8 cellular contexts compared by ENCODE assay signal in genomic region chr3:10758304-10759037, GRCh38. TPM values are rescaled to one million over a fixed set of nuclear protein-coding genes. Genes with fewer than 3 reads are reported as not detected.
DNase-seq lines count a peak whose midpoint lies in the region; ATAC-seq and TF ChIP-seq lines count a peak whose summit lies in the region.

No MANE protein-coding gene starts in this region.

- 39% methylated on average over 14 of the region's 14 CpGs for WGBS in mesenchymal stem cell

- no peaks in the 10 kb centered on the region for H3K36me3 ChIP-seq in HCT116 (ENCODE audit: control insufficient read depth in 1 of 2, insufficient read depth in 2 of 2, low read length in 2 of 2)
- H3K36me3 ChIP-seq in mesenchymal stem cell (ENCODE audit: control insufficient read depth in 1 of 2, insufficient read depth in 2 of 2, low read depth in 1 of 2, low read length in 2 of 2): no peaks in the 10 kb centered on the region

- CTCF ChIA-PET in HCT116 (lab: Charles Lee): interaction anchor here (0.8 to 1.8 kb wide), 11 partner anchors 11 to 577 kb away, joined by 3 to 21 read pairs (median 5); no protein-coding TSS in a partner anchor

- H4K20me1 ChIP-seq in HCT116 (ENCODE audit: insufficient read depth): no peaks in the 10 kb centered on the region

- no peak overlapping the region for H2BK15ac ChIP-seq in mesenchymal stem cell (ENCODE audit: low read depth, poor library complexity, severe bottlenecking)

- BruUV-seq in HCT116 (replicated peaks; lab: Mats Ljungman, UMichigan): no TSS peak

- H3K23ac ChIP-seq in mesenchymal stem cell (ENCODE audit: low read length in 2 of 2): no peak overlapping the region

- H2BK5ac ChIP-seq in mesenchymal stem cell (ENCODE audit: low read depth, low read length, poor library complexity, severe bottlenecking): no peak overlapping the region

- RAD21 ChIA-PET in HCT116 (lab: Charles Lee; ENCODE audit: low non-redundant PET in 1 of 2, low total read pairs in 2 of 2, uncharacterized antibody in 2 of 2, unreplicated experiment in 2 of 2): interaction anchor here (0.6 to 1.9 kb wide), 6 partner anchors 14 to 302 kb away, joined by 3 to 11 read pairs (median 4); no protein-coding TSS in a partner anchor

- H3K79me2 ChIP-seq in HCT116 (ENCODE audit: insufficient read depth, low read length): no peaks in the 10 kb centered on the region

- H4K91ac ChIP-seq in mesenchymal stem cell (ENCODE audit: low read length): no peak overlapping the region

- no peak overlapping the region for H3K14ac ChIP-seq in mesenchymal stem cell (ENCODE audit: low read length in 2 of 2)

- H3K27ac Mint-ChIP-seq in stimulated activated memory B cell treated with anti-CD40 and anti-IgM and Interleukin-4, amounts not matched to agents 10 μg/mL and 1 μg/mL and 100 μg/mL, for 72 hours: no peak overlapping the region

- H3K4me2 ChIP-seq in HCT116 (ENCODE audit: low read length): no peak overlapping the region
- no peak overlapping the region for H3K4me2 ChIP-seq in mesenchymal stem cell (ENCODE audit: low read length, poor library complexity, severe bottlenecking)

- TF ChIP-seq RAD21 in HCT116 (IDR thresholded peaks at IDR 0.05; ENCODE audit: low read depth): peak; percentile 93

- H3K4ac ChIP-seq in mesenchymal stem cell (ENCODE audit: low read depth in 1 of 2, low read length in 2 of 2): no peak overlapping the region

- H2AK5ac ChIP-seq in mesenchymal stem cell (ENCODE audit: low read length, severe bottlenecking): no peak overlapping the region

- H3K18ac ChIP-seq in mesenchymal stem cell (ENCODE audit: low read depth in 1 of 2, low read length in 2 of 2): no peak overlapping the region

- no peak overlapping the region for H4K8ac ChIP-seq in mesenchymal stem cell (ENCODE audit: low read length)

- no peaks in the 10 kb centered on the region for H3K9me2 ChIP-seq in HCT116 (ENCODE audit: insufficient read depth)

- H2BK12ac ChIP-seq in mesenchymal stem cell (ENCODE audit: low read length in 2 of 2): no peak overlapping the region

- H3K9me3 ChIP-seq in HCT116 (ENCODE audit: control insufficient read depth in 1 of 2, insufficient read depth in 1 of 2, low read depth in 1 of 2, low read length in 2 of 2) (no peaks in the 10 kb centered on the region), mesenchymal stem cell (ENCODE audit: control insufficient read depth, low read length) (peaks cover 3% of the 10 kb centered on the region)

- H3K79me1 ChIP-seq in mesenchymal stem cell (replicated peaks; ENCODE audit: low read length, poor library complexity, severe bottlenecking): no peaks in the 10 kb centered on the region

- TF ChIP-seq POLR2A in HCT116 (IDR thresholded peaks at IDR 0.05; ENCODE audit: borderline replicate concordance, extremely low read depth, insufficient read depth, insufficient read length): no peak
- no peak for TF ChIP-seq POLR2A in GM18505 (IDR thresholded peaks at IDR 0.05; ENCODE audit: borderline replicate concordance, extremely low read depth, insufficient read depth, insufficient read length)

- no peak overlapping the region for H3K9ac ChIP-seq in HCT116 (ENCODE audit: low read length)
- no peak overlapping the region for H3K9ac ChIP-seq in mesenchymal stem cell (ENCODE audit: low read length)

- POLR2A ChIA-PET in HCT116 (lab: Charles Lee): no interaction called here

- ATAC-seq in HCT116: peak; percentile 97
- ATAC-seq in stimulated activated memory B cell treated with anti-CD40 and anti-IgM and Interleukin-4, amounts not matched to agents 10 μg/mL and 1 μg/mL and 100 μg/mL, for 72 hours: peak; percentile 76
- no peak for ATAC-seq in GM18505 (IDR thresholded peaks at IDR 0.05; ENCODE audit: unreplicated experiment)

- DNase-seq in Daoy (ENCODE audit: low read depth) (peak; percentile 72), HCT116 (ENCODE audit: low read depth, low spot score) (peak; percentile 51), NCI-H2227 (lab: John Stamatoyannopoulos, UW; ENCODE audit: unreplicated experiment) (peak; percentile 65), mesenchymal stem cell (peak; percentile 53)
- DNase-seq in activated CD4-positive, alpha-beta T cell treated with anti-CD3 and anti-CD28 coated beads for 4 hours: peak; percentile 13 to 22
- peak; percentile 18 for DNase-seq in effector CD4-positive, alpha-beta T cell

- H3K9me3 Mint-ChIP-seq in stimulated activated memory B cell treated with anti-CD40 and anti-IgM and Interleukin-4, amounts not matched to agents 10 μg/mL and 1 μg/mL and 100 μg/mL, for 72 hours: no peaks in the 10 kb centered on the region

- no peaks in the 10 kb centered on the region for H3K4me1 ChIP-seq in HCT116 (ENCODE audit: control insufficient read depth in 1 of 2, insufficient read depth in 2 of 2, low read length in 2 of 2)
- no peaks in the 10 kb centered on the region for H3K4me1 ChIP-seq in mesenchymal stem cell (ENCODE audit: control insufficient read depth, insufficient read depth, low read depth, low read length)

- H3K27me3 ChIP-seq in HCT116 (ENCODE audit: insufficient read depth, low read length) (peaks cover 37% of the 10 kb centered on the region), mesenchymal stem cell (ENCODE audit: control insufficient read depth in 1 of 2, insufficient read depth in 1 of 2, low read length in 2 of 2) (peaks cover 5 to 63% of the 10 kb centered on the region in 2 experiments)

- H3K4me3 ChIP-seq in HCT116 (replicated peaks in 1 of 2; ENCODE audit: low read depth in 1 of 2, low read length in 2 of 2) (no peak overlapping the region), mesenchymal stem cell (ENCODE audit: insufficient read depth in 1 of 2, low read depth in 1 of 2, low read length in 2 of 2) (no peak overlapping the region)

- peak; percentile 48 to 94 (median 64); a peak in 5 of 6 replicates for TF ChIP-seq CTCF in HCT116 (IDR thresholded peaks at IDR 0.05 in 2 of 3, conservative IDR thresholded peaks at IDR 0.05 in 1 of 3; ENCODE audit: borderline replicate concordance in 1 of 3, insufficient read depth in 1 of 3, low read depth in 2 of 3, low read length in 2 of 3)

- intact Hi-C loops in HCT116 (cut with micrococcal nuclease): loop anchor here (1.0 to 10.0 kb wide), 5 partner anchors 125 to 576 kb away; no protein-coding TSS in a partner anchor

- H2BK120ac ChIP-seq in mesenchymal stem cell (ENCODE audit: low read depth, low read length): no peak overlapping the region

- H3K27me3 Mint-ChIP-seq in stimulated activated memory B cell treated with anti-CD40 and anti-IgM and Interleukin-4, amounts not matched to agents 10 μg/mL and 1 μg/mL and 100 μg/mL, for 72 hours: peaks cover 66% of the 10 kb centered on the region

- H3K27ac ChIP-seq in HCT116 (ENCODE audit: low read depth, low read length) (no peak overlapping the region), mesenchymal stem cell (ENCODE audit: low read length, poor library complexity, severe bottlenecking) (no peak overlapping the region)

- no peaks in the 10 kb centered on the region for H3K36me3 Mint-ChIP-seq in stimulated activated memory B cell treated with anti-CD40 and anti-IgM and Interleukin-4, amounts not matched to agents 10 μg/mL and 1 μg/mL and 100 μg/mL, for 72 hours

- H2AFZ ChIP-seq in HCT116 (ENCODE audit: low read depth, low read length, poor library complexity, severe bottlenecking): no peak overlapping the region
- H2AFZ ChIP-seq in mesenchymal stem cell (ENCODE audit: low read depth, low read length): no peak overlapping the region

- no peak overlapping the region for H3K4me3 Mint-ChIP-seq in stimulated activated memory B cell treated with anti-CD40 and anti-IgM and Interleukin-4, amounts not matched to agents 10 μg/mL and 1 μg/mL and 100 μg/mL, for 72 hours

- no peaks in the 10 kb centered on the region for H3K4me1 Mint-ChIP-seq in stimulated activated memory B cell treated with anti-CD40 and anti-IgM and Interleukin-4, amounts not matched to agents 10 μg/mL and 1 μg/mL and 100 μg/mL, for 72 hours

TF ChIP-seq in HCT116, 20 proteins besides CTCF, POLR2A, EP300 and RAD21:
- no peak for TF ChIP-seq POLR2AphosphoS5 (IDR thresholded peaks at IDR 0.05; ENCODE audit: low read depth, low read length)
- no peak for TF ChIP-seq ZFX (IDR thresholded peaks at IDR 0.05)
- no peak for TF ChIP-seq EZH2 (IDR thresholded peaks at IDR 0.05)
- no peak for TF ChIP-seq REST (IDR thresholded peaks at IDR 0.05; ENCODE audit: low read depth)
- TF ChIP-seq YY1 (IDR thresholded peaks at IDR 0.05; ENCODE audit: extremely low read depth, insufficient replicate concordance, low read depth, low read length): peak; percentile 9

RNA-seq across cellular contexts. Expression of gene SLC6A11, which starts 57.6 kb away (rescaled TPM):
- 0.80 and 1.6 TPM in 2 replicates for total RNA-seq in Daoy (2014; rRNA removed; shearing (Covaris generic))
- total RNA-seq in HCT116 (2021; ENCODE audit: unreplicated experiment): not detected
- polyA plus RNA-seq in HCT116 (2012): not detected in 2 replicates
- not detected for polyA plus RNA-seq in mesenchymal stem cell (2013, experiment 1 of 2)
- polyA plus RNA-seq in mesenchymal stem cell (2013, experiment 2 of 2): not detected

Comparison
In these comparisons a context has a peak if more than half of its experiments do, and no peak if none do; other contexts are left out.
1. DNase-seq: peak in every context shown above with its lines; median percentile 72 in Daoy; 65 in NCI-H2227; 53 in mesenchymal stem cell; 51 in HCT116; 18 in effector CD4-positive, alpha-beta T cell; 18 in activated CD4-positive, alpha-beta T cell treated with anti-CD3 and anti-CD28 coated beads for 4 hours.